Comparison of ENCODE assay signal across 3 cellular contexts in the genomic region with DNA sequence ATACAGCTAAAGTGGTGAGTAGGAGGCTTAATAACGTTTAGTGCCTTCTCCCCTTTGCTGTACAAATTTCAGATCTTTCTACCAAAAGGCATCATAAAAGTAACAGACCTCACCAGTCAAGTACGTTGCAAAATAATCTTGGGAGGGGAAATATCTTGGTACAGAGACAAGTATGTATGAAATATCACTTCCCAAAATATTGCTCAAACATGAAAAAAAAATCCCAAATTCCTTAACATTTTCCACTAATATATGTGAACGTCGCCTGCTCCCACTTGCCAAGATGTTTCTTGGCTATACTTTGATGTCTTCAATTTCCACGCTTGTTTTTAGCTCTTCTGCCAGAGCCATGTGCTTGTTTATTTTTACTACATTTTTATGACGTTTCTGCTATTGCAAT.
TF ChIP-seq lines count a peak whose summit lies in the region.

No MANE protein-coding gene starts in this region.

TF ChIP-seq in SK-N-SH treated with all-trans-retinoic acid at 6 μM for 48 hours, 23 proteins besides CTCF, POLR2A, EP300 and RAD21:
- TF ChIP-seq ZC3H10 (CRISPR knock-in tag; IDR thresholded peaks at IDR 0.05): no peak
- TF ChIP-seq ISL1 (CRISPR knock-in tag; IDR thresholded peaks at IDR 0.05): 0 out of 2 replicates have a peak, but pooled peaks have one; percentile 19

TF ChIP-seq in SK-N-SH, 30 proteins besides CTCF, POLR2A, EP300 and RAD21:
- TF ChIP-seq, protein P1, sequence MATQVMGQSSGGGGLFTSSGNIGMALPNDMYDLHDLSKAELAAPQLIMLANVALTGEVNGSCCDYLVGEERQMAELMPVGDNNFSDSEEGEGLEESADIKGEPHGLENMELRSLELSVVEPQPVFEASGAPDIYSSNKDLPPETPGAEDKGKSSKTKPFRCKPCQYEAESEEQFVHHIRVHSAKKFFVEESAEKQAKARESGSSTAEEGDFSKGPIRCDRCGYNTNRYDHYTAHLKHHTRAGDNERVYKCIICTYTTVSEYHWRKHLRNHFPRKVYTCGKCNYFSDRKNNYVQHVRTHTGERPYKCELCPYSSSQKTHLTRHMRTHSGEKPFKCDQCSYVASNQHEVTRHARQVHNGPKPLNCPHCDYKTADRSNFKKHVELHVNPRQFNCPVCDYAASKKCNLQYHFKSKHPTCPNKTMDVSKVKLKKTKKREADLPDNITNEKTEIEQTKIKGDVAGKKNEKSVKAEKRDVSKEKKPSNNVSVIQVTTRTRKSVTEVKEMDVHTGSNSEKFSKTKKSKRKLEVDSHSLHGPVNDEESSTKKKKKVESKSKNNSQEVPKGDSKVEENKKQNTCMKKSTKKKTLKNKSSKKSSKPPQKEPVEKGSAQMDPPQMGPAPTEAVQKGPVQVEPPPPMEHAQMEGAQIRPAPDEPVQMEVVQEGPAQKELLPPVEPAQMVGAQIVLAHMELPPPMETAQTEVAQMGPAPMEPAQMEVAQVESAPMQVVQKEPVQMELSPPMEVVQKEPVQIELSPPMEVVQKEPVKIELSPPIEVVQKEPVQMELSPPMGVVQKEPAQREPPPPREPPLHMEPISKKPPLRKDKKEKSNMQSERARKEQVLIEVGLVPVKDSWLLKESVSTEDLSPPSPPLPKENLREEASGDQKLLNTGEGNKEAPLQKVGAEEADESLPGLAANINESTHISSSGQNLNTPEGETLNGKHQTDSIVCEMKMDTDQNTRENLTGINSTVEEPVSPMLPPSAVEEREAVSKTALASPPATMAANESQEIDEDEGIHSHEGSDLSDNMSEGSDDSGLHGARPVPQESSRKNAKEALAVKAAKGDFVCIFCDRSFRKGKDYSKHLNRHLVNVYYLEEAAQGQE (IDR thresholded peaks at IDR 0.05; ENCODE audit: low read depth, low read length): no peak
- no peak for TF ChIP-seq GATA2 (CRISPR knock-in tag; IDR thresholded peaks at IDR 0.05)
- TF ChIP-seq TAF1 (IDR thresholded peaks at IDR 0.05; ENCODE audit: borderline replicate concordance, low read depth, low read length): no peak
- TF ChIP-seq RXRA (IDR thresholded peaks at IDR 0.05; ENCODE audit: borderline replicate concordance, low read depth): no peak
- TF ChIP-seq FOXM1 (IDR thresholded peaks at IDR 0.05; ENCODE audit: low read depth): no peak
- TF ChIP-seq, protein P2, sequence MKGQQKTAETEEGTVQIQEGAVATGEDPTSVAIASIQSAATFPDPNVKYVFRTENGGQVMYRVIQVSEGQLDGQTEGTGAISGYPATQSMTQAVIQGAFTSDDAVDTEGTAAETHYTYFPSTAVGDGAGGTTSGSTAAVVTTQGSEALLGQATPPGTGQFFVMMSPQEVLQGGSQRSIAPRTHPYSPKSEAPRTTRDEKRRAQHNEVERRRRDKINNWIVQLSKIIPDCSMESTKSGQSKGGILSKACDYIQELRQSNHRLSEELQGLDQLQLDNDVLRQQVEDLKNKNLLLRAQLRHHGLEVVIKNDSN (IDR thresholded peaks at IDR 0.05; ENCODE audit: borderline replicate concordance, low read depth): no peak
- TF ChIP-seq EZH2phosphoT487 (IDR thresholded peaks at IDR 0.05; ENCODE audit: borderline replicate concordance, low read depth): no peak
- no peak for TF ChIP-seq JUND (IDR thresholded peaks at IDR 0.05)
- TF ChIP-seq, protein P3, sequence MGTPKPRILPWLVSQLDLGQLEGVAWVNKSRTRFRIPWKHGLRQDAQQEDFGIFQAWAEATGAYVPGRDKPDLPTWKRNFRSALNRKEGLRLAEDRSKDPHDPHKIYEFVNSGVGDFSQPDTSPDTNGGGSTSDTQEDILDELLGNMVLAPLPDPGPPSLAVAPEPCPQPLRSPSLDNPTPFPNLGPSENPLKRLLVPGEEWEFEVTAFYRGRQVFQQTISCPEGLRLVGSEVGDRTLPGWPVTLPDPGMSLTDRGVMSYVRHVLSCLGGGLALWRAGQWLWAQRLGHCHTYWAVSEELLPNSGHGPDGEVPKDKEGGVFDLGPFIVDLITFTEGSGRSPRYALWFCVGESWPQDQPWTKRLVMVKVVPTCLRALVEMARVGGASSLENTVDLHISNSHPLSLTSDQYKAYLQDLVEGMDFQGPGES (IDR thresholded peaks at IDR 0.05; ENCODE audit: low read depth, low read length): no peak
- TF ChIP-seq CHD2 (IDR thresholded peaks at IDR 0.05; ENCODE audit: low read length, partially characterized antibody): no peak
- TF ChIP-seq RFX5 (IDR thresholded peaks at IDR 0.05; ENCODE audit: low read length): no peak
TF ChIP-seq in SK-N-SH: peak in this region for 0.

TF ChIP-seq in liver, 16 proteins besides CTCF, POLR2A, EP300 and RAD21:
- TF ChIP-seq JUND (IDR thresholded peaks at IDR 0.05): no peak
- no peak for TF ChIP-seq HNF4A (conservative IDR thresholded peaks at IDR 0.05)
- TF ChIP-seq, protein P4, sequence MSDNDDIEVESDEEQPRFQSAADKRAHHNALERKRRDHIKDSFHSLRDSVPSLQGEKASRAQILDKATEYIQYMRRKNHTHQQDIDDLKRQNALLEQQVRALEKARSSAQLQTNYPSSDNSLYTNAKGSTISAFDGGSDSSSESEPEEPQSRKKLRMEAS (IDR thresholded peaks at IDR 0.05): peak; percentile 20
- TF ChIP-seq EGR1 (IDR thresholded peaks at IDR 0.05; ENCODE audit: low read depth in 2 of 2): no peak
- no peak for TF ChIP-seq FOXA1 (IDR thresholded peaks at IDR 0.05)
- TF ChIP-seq, protein P5, sequence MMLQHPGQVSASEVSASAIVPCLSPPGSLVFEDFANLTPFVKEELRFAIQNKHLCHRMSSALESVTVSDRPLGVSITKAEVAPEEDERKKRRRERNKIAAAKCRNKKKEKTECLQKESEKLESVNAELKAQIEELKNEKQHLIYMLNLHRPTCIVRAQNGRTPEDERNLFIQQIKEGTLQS (IDR thresholded peaks at IDR 0.05): no peak
- TF ChIP-seq, protein P1 (IDR thresholded peaks at IDR 0.05): no peak
- no peak for TF ChIP-seq GABPA (IDR thresholded peaks at IDR 0.05 in 1 of 2, conservative IDR thresholded peaks at IDR 0.05 in 1 of 2)
- TF ChIP-seq, protein P6, sequence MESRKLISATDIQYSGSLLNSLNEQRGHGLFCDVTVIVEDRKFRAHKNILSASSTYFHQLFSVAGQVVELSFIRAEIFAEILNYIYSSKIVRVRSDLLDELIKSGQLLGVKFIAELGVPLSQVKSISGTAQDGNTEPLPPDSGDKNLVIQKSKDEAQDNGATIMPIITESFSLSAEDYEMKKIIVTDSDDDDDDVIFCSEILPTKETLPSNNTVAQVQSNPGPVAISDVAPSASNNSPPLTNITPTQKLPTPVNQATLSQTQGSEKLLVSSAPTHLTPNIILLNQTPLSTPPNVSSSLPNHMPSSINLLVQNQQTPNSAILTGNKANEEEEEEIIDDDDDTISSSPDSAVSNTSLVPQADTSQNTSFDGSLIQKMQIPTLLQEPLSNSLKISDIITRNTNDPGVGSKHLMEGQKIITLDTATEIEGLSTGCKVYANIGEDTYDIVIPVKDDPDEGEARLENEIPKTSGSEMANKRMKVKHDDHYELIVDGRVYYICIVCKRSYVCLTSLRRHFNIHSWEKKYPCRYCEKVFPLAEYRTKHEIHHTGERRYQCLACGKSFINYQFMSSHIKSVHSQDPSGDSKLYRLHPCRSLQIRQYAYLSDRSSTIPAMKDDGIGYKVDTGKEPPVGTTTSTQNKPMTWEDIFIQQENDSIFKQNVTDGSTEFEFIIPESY (IDR thresholded peaks at IDR 0.05): no peak
- TF ChIP-seq RXRA (IDR thresholded peaks at IDR 0.05): peak in 1 of 2 donors; percentile 14
